In genomic region chr6:72042088-72042487, GRCh38 we compare ENCODE assay signal across 10 cellular contexts.
DNase-seq lines count a peak whose midpoint lies in the region; ATAC-seq and TF ChIP-seq lines count a peak whose summit lies in the region.
"Had no signal": no experiment of that assay in that cellular context is flagged by ENCODE, and none has a peak within 500 bp of the region (broad histone marks: within the 10 kb centered on the region; RNA-seq: fewer than 3 reads in every experiment).

No MANE protein-coding gene starts in this region.

- in situ Hi-C loops in Panc1 (cut with HindIII; ENCODE audit: low pct_unique_long_range_greater_than_20kb, low sequenced_read_pairs), result no loop called here

- no peak overlapping the region for H3K27ac ChIP-seq in Panc1 (ENCODE audit: low read length)
- H3K27ac ChIP-seq: right lobe of liver had no signal

- CTCF ChIA-PET in Panc1 (lab: Charles Lee), result no interaction called here

- intact Hi-C loops in Panc1 (cut with micrococcal nuclease; ENCODE audit: unreplicated experiment), result no loop called here

- no TSS peak for BruUV-seq in Panc1 (replicated peaks; lab: Mats Ljungman, UMichigan)

- TF ChIP-seq CTCF in GM10266 (IDR thresholded peaks at IDR 0.05; ENCODE audit: control insufficient read depth, insufficient read depth, low read depth, missing control alignments), result peak; percentile 18
- peak; percentile 56; the same call in 1 of the 2 replicates for TF ChIP-seq CTCF in Panc1 (IDR thresholded peaks at IDR 0.05)

- no peak overlapping the region for H3K4me3 ChIP-seq in Panc1 (ENCODE audit: low read depth in 2 of 2, low read length in 2 of 2)
- H3K4me3 ChIP-seq: right lobe of liver had no signal

- no peaks in the 10 kb centered on the region for H3K36me3 ChIP-seq in Panc1 (ENCODE audit: control insufficient read depth, insufficient read depth, low read length)
- H3K36me3 ChIP-seq: right lobe of liver had no signal

- ATAC-seq in Panc1, result no peak
- ATAC-seq in HG03139 (IDR thresholded peaks at IDR 0.05; ENCODE audit: unreplicated experiment), result no peak
- no peak for ATAC-seq in HG03439 (IDR thresholded peaks at IDR 0.05; ENCODE audit: unreplicated experiment)
- ATAC-seq: right lobe of liver had no signal

- H3K4me1 ChIP-seq in Panc1 (ENCODE audit: control insufficient read depth, insufficient read depth, low read length), result no peaks in the 10 kb centered on the region
- H3K4me1 ChIP-seq: right lobe of liver had no signal

- H3K9me3 ChIP-seq in Panc1 (ENCODE audit: control insufficient read depth, insufficient read depth, low read depth, low read length), result no peaks in the 10 kb centered on the region
- H3K9me3 ChIP-seq: right lobe of liver had no signal

- peaks cover 2% of the 10 kb centered on the region for H3K27me3 ChIP-seq in Panc1 (ENCODE audit: control insufficient read depth, insufficient read depth, low read length)
- H3K27me3 ChIP-seq: right lobe of liver had no signal

- POLR2A ChIA-PET in Panc1 (lab: Charles Lee), result no interaction called here

- DNase-seq in AG08395 (ENCODE audit: low spot score) (peak; percentile 25), GM10266 (ENCODE audit: extremely low spot score) (no peak), Panc1 (ENCODE audit: low read depth, low spot score) (peak; percentile 7), left kidney (ENCODE audit: low read depth, low spot score) (peak; percentile 14), COLO668 (lab: John Stamatoyannopoulos, UW; ENCODE audit: unreplicated experiment) (no peak), superior temporal gyrus (ENCODE audit: extremely low spot score) (no peak)
- DNase-seq: NCI-H1436 treated with DMSO at 0.1 percent for 48 hours, right lobe of liver had no signal

Comparison
In these comparisons a context has a peak if more than half of its experiments do, and no peak if none do; other contexts are left out.
1. DNase-seq: peak in AG08395 (single experiment), Panc1 (single experiment) and left kidney (single experiment); none in GM10266 (single experiment), COLO668 (single experiment) and superior temporal gyrus (single experiment).